Comparison of ENCODE assay signal across 17 cellular contexts in the genomic region with DNA sequence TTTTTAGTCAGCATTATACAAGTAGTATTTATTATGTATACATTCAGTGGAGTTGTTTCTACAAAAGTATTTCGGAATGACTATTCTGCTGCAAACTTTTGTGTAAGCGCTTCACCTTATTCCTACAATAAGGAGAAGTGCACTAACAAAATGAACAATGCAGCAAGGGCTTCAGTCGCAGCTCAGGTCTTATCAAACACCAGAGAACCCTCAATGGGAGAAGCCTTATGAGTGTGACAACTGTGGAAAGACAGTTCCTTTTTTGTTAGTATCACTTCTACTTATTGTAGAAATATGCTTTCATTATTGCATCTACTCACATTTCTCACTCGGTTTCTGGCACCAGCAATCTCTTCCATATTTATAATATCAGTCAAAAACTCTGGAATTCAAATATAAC. TPM values are rescaled to one million over a fixed set of nuclear protein-coding genes. Genes with fewer than 3 reads are reported as not detected.
DNase-seq lines count a peak whose midpoint lies in the region; ATAC-seq and TF ChIP-seq lines count a peak whose summit lies in the region.
"Had no signal": no experiment of that assay in that cellular context is flagged by ENCODE, and none has a peak within 500 bp of the region (broad histone marks: within the 10 kb centered on the region; RNA-seq: fewer than 3 reads in every experiment).

No MANE protein-coding gene starts in this region.

- 85% methylated on average over 4 of the region's 4 CpGs for WGBS in body of pancreas, 2 donors

- peak; percentile 35 for DNase-seq in SKM-1 treated with dmso at 0.1 percent for 144 hours (lab: John Stamatoyannopoulos, UW; ENCODE audit: unreplicated experiment)
- DNase-seq in SKM-1 (lab: John Stamatoyannopoulos, UW; ENCODE audit: unreplicated experiment), result no peak
- peak; percentile 75 to 94 for DNase-seq in NOMO-1 (lab: John Stamatoyannopoulos, UW; ENCODE audit: unreplicated experiment in 2 of 2)
- DNase-seq in NCI-H1105 treated with DMSO at 0.1 percent for 48 hours (lab: John Stamatoyannopoulos, UW), result no peak
- DNase-seq in NCI-H526 (lab: John Stamatoyannopoulos, UW), result no peak
- no peak for DNase-seq in GM19240 (ENCODE audit: insufficient read length, low spot score)
- no peak for DNase-seq in body of pancreas
- DNase-seq: activated CD4-positive, alpha-beta T cell treated with anti-CD3 and anti-CD28 coated beads, Interleukin-2, amount 50 U/mL, for 48 hours; activated effector memory CD4-positive, alpha-beta T cell treated with Interleukin-2 at 50 U/mL for 16 hours; COR-L47; GF-D8; mesendoderm; T-helper 1 cell; testis had no signal

- H3K4me3 ChIP-seq in body of pancreas, result no peak overlapping the region
- H3K4me3 ChIP-seq: testis had no signal

- H3K27me3 ChIP-seq in body of pancreas, result no peaks in the 10 kb centered on the region
- H3K27me3 ChIP-seq: testis had no signal

- no peaks in the 10 kb centered on the region for H3K9me3 ChIP-seq in body of pancreas
- H3K9me3 ChIP-seq: testis had no signal

- no peak for TF ChIP-seq POLR2A in body of pancreas (IDR thresholded peaks at IDR 0.05)

- H3K4me1 ChIP-seq in body of pancreas, result no peaks in the 10 kb centered on the region
- H3K4me1 ChIP-seq: testis had no signal

- TF ChIP-seq CTCF in body of pancreas (IDR thresholded peaks at IDR 0.05), result no peak

- intact Hi-C loops in body of pancreas (cut with DNase I), result no loop called here

- peaks cover 0 to 6% of the 10 kb centered on the region in 2 donors for H3K36me3 ChIP-seq in body of pancreas (replicated peaks in 1 of 2; ENCODE audit: insufficient read depth in 1 of 2, low read depth in 2 of 2)

- H3K27ac ChIP-seq in body of pancreas, result no peak overlapping the region
- H3K27ac ChIP-seq: 22Rv1, HL-60, testis had no signal

- ATAC-seq in HG02870 (IDR thresholded peaks at IDR 0.05; ENCODE audit: unreplicated experiment) (peak; percentile 79), body of pancreas (no peak)

RNA-seq across cellular contexts. Expression of gene ZKSCAN3, which starts 18.8 kb away (rescaled TPM):
- 1 to 10 TPM; 1.3 to 1.6 TPM for total RNA-seq in body of pancreas

RNA-seq across cellular contexts. Expression of gene ZSCAN12, which starts 31.0 kb away (rescaled TPM):
- 1 to 10 TPM; 3.0 to 4.9 TPM for total RNA-seq in body of pancreas

RNA-seq across cellular contexts. Expression of gene ZSCAN31, which starts 32.6 kb away (rescaled TPM):
- 10 to 100 TPM; 14.0 to 26.4 TPM for total RNA-seq in body of pancreas

Comparison
In these comparisons a context has a peak if more than half of its experiments do, and no peak if none do; other contexts are left out.
1. DNase-seq: peak in SKM-1 treated with dmso at 0.1 percent for 144 hours (single experiment) and NOMO-1 (2 of 2); none in SKM-1 (single experiment), NCI-H1105 treated with DMSO at 0.1 percent for 48 hours (single experiment), NCI-H526 (0 of 2), GM19240 (single experiment) and body of pancreas (0 of 4).